8 cellular contexts compared by ENCODE assay signal in genomic region chr13:43132228-43132627, GRCh38.
A peak's percentile ranks its signal among the peaks of the same experiment; 100 is the strongest.
DNase-seq lines count a peak whose midpoint lies in the region; ATAC-seq and TF ChIP-seq lines count a peak whose summit lies in the region.

No MANE protein-coding gene starts in this region.

- H3K9me3 Mint-ChIP-seq in chondrocyte (ENCODE audit: low read depth) (no peaks in the 10 kb centered on the region), nephron progenitor cell (no peaks in the 10 kb centered on the region)

- TF ChIP-seq CTCF in GM10266 (IDR thresholded peaks at IDR 0.05; ENCODE audit: control insufficient read depth, insufficient read depth, low read depth, missing control alignments) (peak; percentile 57), chondrocyte (IDR thresholded peaks at IDR 0.05) (peak; percentile 72), nephron progenitor cell (IDR thresholded peaks at IDR 0.05) (peak; percentile 11)

- intact Hi-C loops in sciatic nerve (cut with DNase I), result no loop called here

- H3K4me1 Mint-ChIP-seq in chondrocyte (ENCODE audit: low read depth), result peaks cover 15% of the 10 kb centered on the region
- H3K4me1 Mint-ChIP-seq in nephron progenitor cell, result peaks cover 63% of the 10 kb centered on the region

- DNase-seq in GM10266 (ENCODE audit: extremely low spot score), result peak; percentile 32
- DNase-seq in NCI-H1092 treated with DMSO at 0.1 percent for 48 hours (lab: John Stamatoyannopoulos, UW), result peak; percentile 62
- DNase-seq in chondrocyte (ENCODE audit: low spot score), result no peak
- no peak for DNase-seq in nephron progenitor cell
- no peak for DNase-seq in activated effector memory CD4-positive, alpha-beta T cell treated with anti-CD3 and anti-CD28 coated beads, Interleukin-2, amount 50 U/mL, for 16 hours
- no peak for DNase-seq in sciatic nerve (ENCODE audit: low spot score)
- no peak for DNase-seq in Kasumi-1 (lab: John Stamatoyannopoulos, UW)

- H3K27me3 Mint-ChIP-seq in chondrocyte (ENCODE audit: low read depth) (peaks cover 4% of the 10 kb centered on the region), nephron progenitor cell (ENCODE audit: low read depth, poor library complexity) (no peaks in the 10 kb centered on the region)

- H3K36me3 Mint-ChIP-seq in chondrocyte (ENCODE audit: low read depth) (no peaks in the 10 kb centered on the region), nephron progenitor cell (ENCODE audit: low read depth) (no peaks in the 10 kb centered on the region)

- H3K4me3 Mint-ChIP-seq in chondrocyte (ENCODE audit: unreplicated experiment) (no peak overlapping the region), nephron progenitor cell (no peak overlapping the region)

- no peak for ATAC-seq in sciatic nerve
- ATAC-seq in GM18519 (IDR thresholded peaks at IDR 0.05; ENCODE audit: low FRiP score, unreplicated experiment), result no peak

- H3K27ac Mint-ChIP-seq in chondrocyte (ENCODE audit: unreplicated experiment), result no peak overlapping the region
- H3K27ac Mint-ChIP-seq in nephron progenitor cell, result no peak overlapping the region

Comparison
In these comparisons a context has a peak if more than half of its experiments do, and no peak if none do; other contexts are left out.
1. DNase-seq: peak in GM10266 (single experiment) and NCI-H1092 treated with DMSO at 0.1 percent for 48 hours (single experiment); none in chondrocyte (single experiment), nephron progenitor cell (single experiment), activated effector memory CD4-positive, alpha-beta T cell treated with anti-CD3 and anti-CD28 coated beads, Interleukin-2, amount 50 U/mL, for 16 hours (single experiment), sciatic nerve (single experiment) and Kasumi-1 (0 of 2).
2. CTCF ChIP-seq: peak in every context shown above with its lines; median percentile 72 in chondrocyte; 57 in GM10266; 11 in nephron progenitor cell.